In the genomic region with DNA sequence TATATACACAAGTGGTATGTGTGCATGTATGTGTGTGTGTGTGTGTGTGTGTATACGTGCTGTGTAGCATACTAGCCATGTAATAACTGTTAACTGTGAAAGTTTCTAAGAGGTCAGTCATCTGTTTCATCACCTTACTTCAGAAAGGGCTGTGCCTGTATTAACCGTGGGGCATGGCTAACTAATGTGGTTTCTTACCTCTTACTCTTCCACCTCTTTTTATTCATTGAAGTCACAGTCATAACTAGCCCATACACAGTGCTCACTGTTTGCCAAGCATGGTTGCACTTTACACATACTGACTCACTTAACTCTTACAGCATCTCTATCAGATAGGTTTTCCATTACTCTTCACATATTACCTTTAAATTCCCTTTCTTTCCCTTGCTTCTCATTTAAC, we compare ENCODE assay signal across 14 cellular contexts. TPM values are rescaled to one million over a fixed set of nuclear protein-coding genes. Genes with fewer than 3 reads are reported as not detected.
A peak's percentile ranks its signal among the peaks of the same experiment; 100 is the strongest.
DNase-seq lines count a peak whose midpoint lies in the region; ATAC-seq and TF ChIP-seq lines count a peak whose summit lies in the region.
"Had no signal": no experiment of that assay in that cellular context is flagged by ENCODE, and none has a peak within 500 bp of the region (broad histone marks: within the 10 kb centered on the region; RNA-seq: fewer than 3 reads in every experiment).

No MANE protein-coding gene starts in this region.

- no peaks in the 10 kb centered on the region for H3K27me3 ChIP-seq in upper lobe of right lung
- H3K27me3 ChIP-seq: tibial nerve had no signal

- TF ChIP-seq CTCF in upper lobe of right lung (IDR thresholded peaks at IDR 0.05), result no peak

- ATAC-seq in activated naive CD8-positive, alpha-beta T cell treated with anti-CD3 and anti-CD28 coated beads, Interleukin-2, amount 50 U/mL, for 24 hours, result peak; percentile 77
- ATAC-seq in HG02884 (IDR thresholded peaks at IDR 0.05; ENCODE audit: unreplicated experiment), result peak; percentile 90
- ATAC-seq in stimulated activated memory B cell treated with anti-CD40 and anti-IgM and Interleukin-4, amounts not matched to agents 10 μg/mL and 1 μg/mL and 100 μg/mL, for 72 hours, result peak; percentile 28
- no peak for ATAC-seq in upper lobe of right lung
- ATAC-seq: psoas muscle, Right ventricle myocardium inferior had no signal

- no peaks in the 10 kb centered on the region for H3K4me1 ChIP-seq in upper lobe of right lung
- H3K4me1 ChIP-seq: psoas muscle, tibial nerve had no signal

- no peaks in the 10 kb centered on the region for H3K36me3 ChIP-seq in upper lobe of right lung
- H3K36me3 ChIP-seq: tibial nerve had no signal

- H3K36me3 Mint-ChIP-seq in activated naive CD8-positive, alpha-beta T cell treated with anti-CD3 and anti-CD28 coated beads, Interleukin-2, amount 50 U/mL, for 24 hours (ENCODE audit: low read depth), result no peaks in the 10 kb centered on the region
- H3K36me3 Mint-ChIP-seq in activated naive CD8-positive, alpha-beta T cell treated with anti-CD3 and anti-CD28 coated beads for 36 hours, result no peaks in the 10 kb centered on the region
- H3K36me3 Mint-ChIP-seq in stimulated activated memory B cell treated with anti-CD40 and anti-IgM and Interleukin-4, amounts not matched to agents 10 μg/mL and 1 μg/mL and 100 μg/mL, for 72 hours, result no peaks in the 10 kb centered on the region
- H3K36me3 Mint-ChIP-seq: activated naive CD4-positive, alpha-beta T cell treated with anti-CD3 and anti-CD28 coated beads, Interleukin-2, amount 50 U/mL, for 24 hours had no signal

- no peaks in the 10 kb centered on the region for H3K9me3 Mint-ChIP-seq in activated naive CD8-positive, alpha-beta T cell treated with anti-CD3 and anti-CD28 coated beads, Interleukin-2, amount 50 U/mL, for 24 hours
- no peaks in the 10 kb centered on the region for H3K9me3 Mint-ChIP-seq in activated naive CD8-positive, alpha-beta T cell treated with anti-CD3 and anti-CD28 coated beads for 36 hours
- H3K9me3 Mint-ChIP-seq in stimulated activated memory B cell treated with anti-CD40 and anti-IgM and Interleukin-4, amounts not matched to agents 10 μg/mL and 1 μg/mL and 100 μg/mL, for 72 hours, result no peaks in the 10 kb centered on the region
- H3K9me3 Mint-ChIP-seq: activated naive CD4-positive, alpha-beta T cell treated with anti-CD3 and anti-CD28 coated beads, Interleukin-2, amount 50 U/mL, for 24 hours; dendritic cell treated with granulocyte-macrophage colony-stimulating factor and Interleukin-4, amounts not matched to agents 40 ng/mL and 50 ng/mL, for 4 days had no signal

- H3K4me1 Mint-ChIP-seq in activated naive CD8-positive, alpha-beta T cell treated with anti-CD3 and anti-CD28 coated beads, Interleukin-2, amount 50 U/mL, for 24 hours, result peaks cover 7% of the 10 kb centered on the region
- H3K4me1 Mint-ChIP-seq in activated naive CD8-positive, alpha-beta T cell treated with anti-CD3 and anti-CD28 coated beads for 36 hours, result no peaks in the 10 kb centered on the region
- H3K4me1 Mint-ChIP-seq in stimulated activated memory B cell treated with anti-CD40 and anti-IgM and Interleukin-4, amounts not matched to agents 10 μg/mL and 1 μg/mL and 100 μg/mL, for 72 hours, result no peaks in the 10 kb centered on the region
- H3K4me1 Mint-ChIP-seq: activated naive CD4-positive, alpha-beta T cell treated with anti-CD3 and anti-CD28 coated beads, Interleukin-2, amount 50 U/mL, for 24 hours had no signal

- H3K27ac ChIP-seq in upper lobe of right lung, result no peak overlapping the region
- H3K27ac ChIP-seq: psoas muscle, tibial nerve had no signal

- H3K4me3 ChIP-seq in upper lobe of right lung, result no peak overlapping the region
- H3K4me3 ChIP-seq: psoas muscle, tibial nerve had no signal

- peaks cover 8% of the 10 kb centered on the region for H3K27me3 Mint-ChIP-seq in activated naive CD8-positive, alpha-beta T cell treated with anti-CD3 and anti-CD28 coated beads, Interleukin-2, amount 50 U/mL, for 24 hours
- peaks cover 27% of the 10 kb centered on the region for H3K27me3 Mint-ChIP-seq in activated naive CD8-positive, alpha-beta T cell treated with anti-CD3 and anti-CD28 coated beads for 36 hours
- H3K27me3 Mint-ChIP-seq in stimulated activated memory B cell treated with anti-CD40 and anti-IgM and Interleukin-4, amounts not matched to agents 10 μg/mL and 1 μg/mL and 100 μg/mL, for 72 hours, result peaks cover 7% of the 10 kb centered on the region
- H3K27me3 Mint-ChIP-seq: dendritic cell treated with granulocyte-macrophage colony-stimulating factor and Interleukin-4, amounts not matched to agents 40 ng/mL and 50 ng/mL, for 4 days had no signal

- H3K9me3 ChIP-seq in upper lobe of right lung, result no peaks in the 10 kb centered on the region
- H3K9me3 ChIP-seq: psoas muscle, tibial nerve had no signal

- intact Hi-C loops in upper lobe of right lung (cut with DNase I), result no loop called here

- DNase-seq in activated naive CD8-positive, alpha-beta T cell treated with anti-CD3 and anti-CD28 coated beads, Interleukin-2, amount 50 U/mL, for 24 hours, result no peak
- DNase-seq in activated naive CD8-positive, alpha-beta T cell treated with anti-CD3 and anti-CD28 coated beads for 36 hours, result no peak
- DNase-seq in HT1080 (ENCODE audit: low read depth), result peak; percentile 66
- DNase-seq in pons (ENCODE audit: low spot score), result no peak
- DNase-seq in T1000 (lab: John Stamatoyannopoulos, UW), result no peak
- no peak for DNase-seq in upper lobe of right lung
- DNase-seq: NCI-H2029 treated with DMSO at 0.1 percent for 48 hours, psoas muscle had no signal

- H3K27ac Mint-ChIP-seq in activated naive CD8-positive, alpha-beta T cell treated with anti-CD3 and anti-CD28 coated beads, Interleukin-2, amount 50 U/mL, for 24 hours, result no peak overlapping the region
- no peak overlapping the region for H3K27ac Mint-ChIP-seq in activated naive CD8-positive, alpha-beta T cell treated with anti-CD3 and anti-CD28 coated beads for 36 hours
- H3K27ac Mint-ChIP-seq in stimulated activated memory B cell treated with anti-CD40 and anti-IgM and Interleukin-4, amounts not matched to agents 10 μg/mL and 1 μg/mL and 100 μg/mL, for 72 hours, result no peak overlapping the region
- H3K27ac Mint-ChIP-seq: activated naive CD4-positive, alpha-beta T cell treated with anti-CD3 and anti-CD28 coated beads, Interleukin-2, amount 50 U/mL, for 24 hours; dendritic cell treated with granulocyte-macrophage colony-stimulating factor and Interleukin-4, amounts not matched to agents 40 ng/mL and 50 ng/mL, for 4 days had no signal

- H3K4me3 Mint-ChIP-seq in activated naive CD8-positive, alpha-beta T cell treated with anti-CD3 and anti-CD28 coated beads, Interleukin-2, amount 50 U/mL, for 24 hours, result no peak overlapping the region
- H3K4me3 Mint-ChIP-seq in activated naive CD8-positive, alpha-beta T cell treated with anti-CD3 and anti-CD28 coated beads for 36 hours, result no peak overlapping the region
- H3K4me3 Mint-ChIP-seq in stimulated activated memory B cell treated with anti-CD40 and anti-IgM and Interleukin-4, amounts not matched to agents 10 μg/mL and 1 μg/mL and 100 μg/mL, for 72 hours, result no peak overlapping the region
- H3K4me3 Mint-ChIP-seq: activated naive CD4-positive, alpha-beta T cell treated with anti-CD3 and anti-CD28 coated beads, Interleukin-2, amount 50 U/mL, for 24 hours; dendritic cell treated with granulocyte-macrophage colony-stimulating factor and Interleukin-4, amounts not matched to agents 40 ng/mL and 50 ng/mL, for 4 days had no signal

RNA-seq across cellular contexts. Expression of a gene that starts 23.7 kb away (rescaled TPM):
- under 1 TPM; 0.12 to 0.23 TPM for total RNA-seq in activated naive CD8-positive, alpha-beta T cell treated with anti-CD3 and anti-CD28 coated beads for 36 hours
- total RNA-seq in HT1080 (2014; rRNA removed; shearing (Covaris generic)), result 0.32 TPM in 1 of 2 replicates, not detected in the other
- polyA plus RNA-seq in HT1080 (2015; cell fraction: cytosol; rRNA removed), result 0.19 and 0.31 TPM in 2 replicates
- 0.67 and 0.88 TPM in 2 replicates for polyA plus RNA-seq in HT1080 (2015; cell fraction: nucleus; rRNA removed)
- 1.1 TPM for total RNA-seq in upper lobe of right lung
- total RNA-seq: psoas muscle, Right ventricle myocardium inferior had no signal
